ENCODE assay signal across 8 cellular contexts in genomic region chr1:159854101-159854692, GRCh38. TPM values are rescaled to one million over a fixed set of nuclear protein-coding genes. Genes with fewer than 3 reads are reported as not detected.
DNase-seq lines count a peak whose midpoint lies in the region; TF ChIP-seq lines count a peak whose summit lies in the region.

No MANE protein-coding gene starts in this region.

- no peaks in the 10 kb centered on the region for H3K27me3 ChIP-seq in Loucy (ENCODE audit: insufficient read depth, low read length, poor library complexity, severe bottlenecking)
- H3K27me3 ChIP-seq in fibroblast of lung (ENCODE audit: control insufficient read depth, insufficient read depth, low read length): no peaks in the 10 kb centered on the region
- H3K27me3 ChIP-seq in muscle layer of colon (ENCODE audit: control insufficient read depth in 1 of 2, insufficient read depth in 2 of 2, low read length in 2 of 2): no peaks in the 10 kb centered on the region
- no peaks in the 10 kb centered on the region for H3K27me3 ChIP-seq in transverse colon

- H4K20me1 ChIP-seq in Loucy (ENCODE audit: insufficient read depth, low read length, poor library complexity, severe bottlenecking): no peaks in the 10 kb centered on the region
- no peaks in the 10 kb centered on the region for H4K20me1 ChIP-seq in fibroblast of lung (ENCODE audit: control insufficient read depth, extremely low read depth, insufficient read depth, low read length)

- 2% methylated on average over 27 of the region's 31 CpGs; no CpG with 5 or more reads in 1 of the 2 donors for WGBS in transverse colon (ENCODE audit: low coverage in 1 of 2), 2 donors

- no peak for TF ChIP-seq EP300 in transverse colon (IDR thresholded peaks at IDR 0.05; ENCODE audit: low read depth)

- H3K9me2 ChIP-seq in Loucy (replicated peaks; ENCODE audit: low read depth, low read length): no peaks in the 10 kb centered on the region

- H3K4me2 ChIP-seq in Loucy (ENCODE audit: low read depth, low read length, poor library complexity, severe bottlenecking) (peak overlapping the region; percentile 84), fibroblast of lung (ENCODE audit: extremely low read depth, insufficient read depth, low read length) (peak overlapping the region; percentile 90)

- H3K79me2 ChIP-seq in Loucy (ENCODE audit: insufficient read depth, low read length) (no peaks in the 10 kb centered on the region), fibroblast of lung (ENCODE audit: control insufficient read depth, insufficient read depth, low read length) (no peaks in the 10 kb centered on the region)

- H3K27me3 Mint-ChIP-seq in activated T-cell treated with anti-CD3 and anti-CD28 coated beads, Interleukin-2, amount 50 U/mL, for 24 hours: no peaks in the 10 kb centered on the region

- no peaks in the 10 kb centered on the region for H3K9me3 Mint-ChIP-seq in activated T-cell treated with anti-CD3 and anti-CD28 coated beads, Interleukin-2, amount 50 U/mL, for 24 hours

- H2AFZ ChIP-seq in Loucy (ENCODE audit: low read length): peak overlapping the region; percentile 88
- H2AFZ ChIP-seq in fibroblast of lung (ENCODE audit: low read length): peak overlapping the region; percentile 75

- H3K4me1 Mint-ChIP-seq in activated T-cell treated with anti-CD3 and anti-CD28 coated beads, Interleukin-2, amount 50 U/mL, for 24 hours (ENCODE audit: low read depth): peaks cover 26% of the 10 kb centered on the region

- H3K9ac ChIP-seq in Loucy (ENCODE audit: low read depth, low read length, poor library complexity, severe bottlenecking) (peak overlapping the region; percentile 81), fibroblast of lung (ENCODE audit: insufficient read depth, low read length) (peak overlapping the region; percentile 75), muscle layer of colon (ENCODE audit: low read length) (peak overlapping the region; percentile 53)

- H3K27ac ChIP-seq in fibroblast of lung (ENCODE audit: insufficient read depth, low read length) (peak overlapping the region; percentile 79), muscle layer of colon (ENCODE audit: low read depth, low read length) (peak overlapping the region; percentile 94), transverse colon (peak overlapping the region; percentile 94 to 98 (median 97))

- peak; percentile 52 for DNase-seq in NCI-H1092 treated with DMSO at 0.1 percent for 48 hours (lab: John Stamatoyannopoulos, UW)
- no peak for DNase-seq in NCI-H1092 (lab: John Stamatoyannopoulos, UW)
- no peak for DNase-seq in activated T-cell treated with anti-CD3 and anti-CD28 coated beads, Interleukin-2, amount 50 U/mL, for 24 hours
- DNase-seq in fibroblast of lung (ENCODE audit: low read depth in 2 of 2): peak; percentile 53 to 57
- DNase-seq in transverse colon: peak; percentile 88
- DNase-seq in COLO829 (ENCODE audit: low spot score): no peak

- TF ChIP-seq CTCF in Loucy (conservative IDR thresholded peaks at IDR 0.05; ENCODE audit: low read length) (no peak), fibroblast of lung (conservative IDR thresholded peaks at IDR 0.05 in 1 of 2, IDR thresholded peaks at IDR 0.05 in 1 of 2; ENCODE audit: low read depth in 1 of 2, low read length in 2 of 2) (no peak), transverse colon (IDR thresholded peaks at IDR 0.05) (no peak)

- H3K4me1 ChIP-seq in Loucy (ENCODE audit: insufficient read depth, low read length, poor library complexity, severe bottlenecking) (peaks cover 13% of the 10 kb centered on the region), fibroblast of lung (ENCODE audit: control insufficient read depth, extremely low read depth, insufficient read depth, low read length) (peaks cover 7% of the 10 kb centered on the region), muscle layer of colon (ENCODE audit: insufficient read depth, low read length) (peaks cover 12% of the 10 kb centered on the region), transverse colon (peaks cover 3 to 21% (median 18%) of the 10 kb centered on the region in 4 donors)

- H3K9me3 ChIP-seq in Loucy (ENCODE audit: insufficient read depth, low read depth, low read length) (no peaks in the 10 kb centered on the region), fibroblast of lung (ENCODE audit: control insufficient read depth, insufficient read depth, low read depth, low read length) (no peaks in the 10 kb centered on the region), muscle layer of colon (ENCODE audit: low read length) (no peaks in the 10 kb centered on the region), transverse colon (no peaks in the 10 kb centered on the region)

- in situ Hi-C loops in transverse colon (cut with MboI; ENCODE audit: low pct_ligation_motif_present in 1 of 4, low pct_unique_long_range_greater_than_20kb in 1 of 4, low sequenced_read_pairs in 3 of 4): no loop called here

- H3K4me3 Mint-ChIP-seq in activated T-cell treated with anti-CD3 and anti-CD28 coated beads, Interleukin-2, amount 50 U/mL, for 24 hours: peak overlapping the region; percentile 77

- TF ChIP-seq POLR2A in transverse colon (IDR thresholded peaks at IDR 0.05): no peak

- H3K36me3 ChIP-seq in Loucy (ENCODE audit: insufficient read depth, low read length) (no peaks in the 10 kb centered on the region), fibroblast of lung (ENCODE audit: control insufficient read depth, insufficient read depth, low read length) (no peaks in the 10 kb centered on the region), muscle layer of colon (ENCODE audit: insufficient read depth, low read length) (no peaks in the 10 kb centered on the region), transverse colon (no peaks in the 10 kb centered on the region)

- H3K36me3 Mint-ChIP-seq in activated T-cell treated with anti-CD3 and anti-CD28 coated beads, Interleukin-2, amount 50 U/mL, for 24 hours (ENCODE audit: low read depth): no peaks in the 10 kb centered on the region

- H3F3A ChIP-seq in Loucy (ENCODE audit: low read depth): no peaks in the 10 kb centered on the region

- no peak overlapping the region for H3K27ac Mint-ChIP-seq in activated T-cell treated with anti-CD3 and anti-CD28 coated beads, Interleukin-2, amount 50 U/mL, for 24 hours

- intact Hi-C loops in transverse colon (cut with DNase I; ENCODE audit: low total_unique reads): no loop called here

- H3K4me3 ChIP-seq in Loucy (ENCODE audit: low read length, poor library complexity, severe bottlenecking) (peak overlapping the region; percentile 75), fibroblast of lung (replicated peaks in 1 of 4; ENCODE audit: control extremely low read depth in 1 of 4, insufficient read depth in 1 of 4, low read depth in 3 of 4, low read length in 4 of 4) (peak overlapping the region; percentile 40 to 79 (median 58)), muscle layer of colon (ENCODE audit: low read depth in 1 of 2, low read length in 2 of 2) (peak overlapping the region; percentile 64 to 73), transverse colon (peak overlapping the region; percentile 40 to 72 (median 63))

RNA-seq across cellular contexts. Expression of gene VSIG8, which starts 8.3 kb away (rescaled TPM):
- total RNA-seq in fibroblast of lung (under 0.01 TPM in 2 replicates), transverse colon (not detected)
- not detected in 2 replicates for polyA plus RNA-seq in fibroblast of lung
- polyA plus RNA-seq in fibroblast of lung (2012): not detected in 2 replicates
- polyA minus RNA-seq in fibroblast of lung (ENCODE audit: low replicate concordance): not detected in 2 replicates

RNA-seq across cellular contexts. Expression of gene SLAMF8, which starts 27.5 kb away (rescaled TPM):
- total RNA-seq in fibroblast of lung (under 0.01 TPM in 1 of 2 replicates, not detected in the other), transverse colon (1 to 10 TPM in 3 of 4 donors, under 1 TPM in 1; 0.37 to 7.1 (median 2.3) TPM)
- polyA plus RNA-seq in fibroblast of lung: 0.02 TPM in 1 of 2 replicates, not detected in the other
- not detected in 2 replicates for polyA plus RNA-seq in fibroblast of lung (2012)
- polyA minus RNA-seq in fibroblast of lung (ENCODE audit: low replicate concordance): not detected in 2 replicates

RNA-seq across cellular contexts. Expression of gene CFAP45, which starts 45.8 kb away (rescaled TPM):
- total RNA-seq in fibroblast of lung (0.51 and 1.5 TPM in 2 replicates), transverse colon (under 1 TPM in 1 of 4 donors, not detected in 3; 0.32 TPM)
- 1.1 and 1.2 TPM in 2 replicates for polyA plus RNA-seq in fibroblast of lung
- polyA plus RNA-seq in fibroblast of lung (2012): 0.95 and 1.6 TPM in 2 replicates
- not detected in 2 replicates for polyA minus RNA-seq in fibroblast of lung (ENCODE audit: low replicate concordance)

RNA-seq across cellular contexts. Expression of gene FCRL6, which starts 52.0 kb away (rescaled TPM):
- total RNA-seq in fibroblast of lung: not detected in 2 replicates
- not detected in 2 replicates for polyA plus RNA-seq in fibroblast of lung
- polyA plus RNA-seq in fibroblast of lung (2012): not detected in 2 replicates
- not detected in 2 replicates for polyA minus RNA-seq in fibroblast of lung (ENCODE audit: low replicate concordance)
- 1 to 10 TPM in 1 of 4 donors, under 1 TPM in 1, not detected in 2; 0.55 to 1.4 TPM for total RNA-seq in transverse colon

Comparison
In these comparisons a context has a peak if more than half of its experiments do, and no peak if none do; other contexts are left out.
1. DNase-seq: peak in NCI-H1092 treated with DMSO at 0.1 percent for 48 hours (single experiment), fibroblast of lung (2 of 2) and transverse colon (single experiment); none in NCI-H1092 (single experiment), activated T-cell treated with anti-CD3 and anti-CD28 coated beads, Interleukin-2, amount 50 U/mL, for 24 hours (single experiment) and COLO829 (single experiment).
2. Peak in every context shown above with its lines, with median percentiles within 50 percentile points of each other: H3K4me3 ChIP-seq, H3K9ac ChIP-seq and H3K27ac ChIP-seq.